ENCODE assay signal across 39 cellular contexts in genomic region chr1:226277897-226278296, GRCh38. TPM values are rescaled to one million over a fixed set of nuclear protein-coding genes. Genes with fewer than 3 reads are reported as not detected.
"Had no signal": no experiment of that assay in that cellular context is flagged by ENCODE, and none has a peak within 500 bp of the region (broad histone marks: within the 10 kb centered on the region; RNA-seq: fewer than 3 reads in every experiment).

No MANE protein-coding gene starts in this region.

- H3K9me3 ChIP-seq: MG63 had no signal

- H3K27me3 ChIP-seq: MG63 had no signal

- DNase-seq: Karpas-422, Kasumi-1, MG63, MM.1S, MV-4-11, NCI-H1048, NCI-H1092, NCI-H1092 treated with DMSO at 0.1 percent for 48 hours, NCI-H1105, NCI-H1105 treated with DMSO at 0.1 percent for 48 hours, NCI-H1417, NCI-H1417 treated with DMSO at 0.1 percent for 48 hours, NCI-H1436, NCI-H1436 treated with DMSO at 0.1 percent for 48 hours, NCI-H146, NCI-H1694, NCI-H1694 treated with DMSO at 0.1 percent for 48 hours, NCI-H187, NCI-H187 treated with DMSO at 0.1 percent for 48 hours, NCI-H1930, NCI-H2029, NCI-H2029 treated with DMSO at 0.1 percent for 48 hours, NCI-H2081, NCI-H2081 treated with DMSO at 0.1 percent for 48 hours, NCI-H2107, NCI-H2171, NCI-H2171 treated with DMSO at 0.1 percent for 48 hours, NCI-H2227 treated with DMSO at 0.1 percent for 48 hours, NCI-H226, NCI-H345, NCI-H446, NCI-H446 treated with DMSO at 0.1 percent for 48 hours, NCI-H510A, NCI-H510A treated with DMSO at 0.1 percent for 48 hours, NCI-H524 had no signal

- H3K4me3 ChIP-seq: MG63 had no signal

RNA-seq across cellular contexts. Expression of gene MIXL1, which starts 54.4 kb away (rescaled TPM):
- total RNA-seq: LHCN-M2, M059J, MCF 10A, NCI-H460 had no signal
